In the genomic region with DNA sequence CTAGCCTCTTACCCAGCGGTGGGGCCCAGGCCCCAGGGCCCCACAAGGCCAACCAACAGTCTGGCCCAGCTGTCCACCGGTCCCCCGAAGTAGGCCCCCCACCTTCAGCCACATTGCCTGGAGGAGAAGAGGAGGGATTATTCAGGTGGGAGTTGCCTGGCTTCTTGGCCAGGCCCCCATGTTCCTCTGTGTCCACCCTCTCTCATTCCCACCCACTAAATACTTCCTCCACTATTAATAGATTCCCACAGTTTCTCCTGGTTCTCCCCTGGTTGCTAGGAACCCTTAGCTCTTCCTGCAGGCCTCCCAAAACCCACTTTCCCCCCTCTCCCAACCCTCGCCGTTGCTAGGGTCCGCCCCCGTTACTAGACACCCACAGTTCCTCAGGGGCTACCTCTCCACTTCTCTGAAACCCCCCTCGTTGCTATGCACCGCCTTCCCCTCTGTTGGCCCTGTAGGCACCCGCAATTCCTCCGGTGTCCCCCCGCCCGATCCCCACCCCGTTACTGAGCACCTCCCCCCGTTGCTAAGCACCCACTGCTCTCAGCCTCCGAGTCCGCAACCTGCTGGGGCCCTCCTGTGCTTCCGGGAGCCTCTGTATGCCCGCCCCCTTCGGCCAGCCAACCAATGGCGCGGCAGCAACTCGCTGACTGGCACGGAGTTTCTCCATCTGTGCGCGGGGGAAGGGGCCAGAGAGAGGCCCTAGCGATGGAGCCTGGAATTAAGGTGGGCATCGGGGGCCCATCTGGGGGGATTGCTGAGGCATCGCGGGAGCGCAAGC, we compare ENCODE assay signal across 8 cellular contexts. TPM values are rescaled to one million over a fixed set of nuclear protein-coding genes. Genes with fewer than 3 reads are reported as not detected.
DNase-seq lines count a peak whose midpoint lies in the region; ATAC-seq and TF ChIP-seq lines count a peak whose summit lies in the region.

No MANE protein-coding gene starts in this region.

- intact Hi-C loops in activated CD4-positive, alpha-beta T cell treated with anti-CD3 and anti-CD28 coated beads, Interleukin-2, amount 10 ng/mL, durations not matched to agents 24 days and 14 days (cut with micrococcal nuclease): loop anchor here (1.0 to 10.0 kb wide), 4 partner anchors 23 to 292 kb away; no protein-coding TSS in a partner anchor

- TF ChIP-seq POLR2A in GM19099 (IDR thresholded peaks at IDR 0.05; ENCODE audit: extremely low read depth, insufficient read length, low read depth): peak; percentile 38

- H3K9me3 Mint-ChIP-seq in activated CD4-positive, alpha-beta T cell treated with anti-CD3 and anti-CD28 coated beads, Interleukin-2, amount 10 ng/mL, durations not matched to agents 24 days and 14 days: no peaks in the 10 kb centered on the region

- peak overlapping the region; percentile 90 for H3K4me3 Mint-ChIP-seq in activated CD4-positive, alpha-beta T cell treated with anti-CD3 and anti-CD28 coated beads, Interleukin-2, amount 10 ng/mL, durations not matched to agents 24 days and 14 days

- H3K27me3 Mint-ChIP-seq in activated CD4-positive, alpha-beta T cell treated with anti-CD3 and anti-CD28 coated beads, Interleukin-2, amount 10 ng/mL, durations not matched to agents 24 days and 14 days: no peaks in the 10 kb centered on the region

- H3K27ac Mint-ChIP-seq in activated CD4-positive, alpha-beta T cell treated with anti-CD3 and anti-CD28 coated beads, Interleukin-2, amount 10 ng/mL, durations not matched to agents 24 days and 14 days: peak overlapping the region; percentile 94

- peak; percentile 90 for DNase-seq in AG10803 (ENCODE audit: low read depth)
- peak; percentile 88 for DNase-seq in NCI-H510A treated with DMSO at 0.1 percent for 48 hours (lab: John Stamatoyannopoulos, UW)
- peak; percentile 98 for DNase-seq in activated CD4-positive, alpha-beta T cell treated with anti-CD3 and anti-CD28 coated beads, Interleukin-2, amount 10 ng/mL, durations not matched to agents 24 days and 14 days
- DNase-seq in left kidney (ENCODE audit: low read depth, low spot score): peak; percentile 98
- DNase-seq in stimulated activated CD4-positive, alpha-beta T cell treated with anti-CD3 and anti-CD28 coated beads, Interleukin-1b, Interleukin-23, amount 100 ng/mL, for 24 hours (ENCODE audit: low read depth in 4 of 4, low spot score in 1 of 4): peak; percentile 74 to 90 (median 86)

- 0 out of 2 replicates have a peak, but pooled peaks have one; percentile 4 for TF ChIP-seq CTCF in AG10803 (conservative IDR thresholded peaks at IDR 0.05; ENCODE audit: low read length)

- peak overlapping the region; percentile 97 for H3K27ac ChIP-seq in cingulate gyrus (ENCODE audit: low read depth, low read length)

- H3K36me3 Mint-ChIP-seq in activated CD4-positive, alpha-beta T cell treated with anti-CD3 and anti-CD28 coated beads, Interleukin-2, amount 10 ng/mL, durations not matched to agents 24 days and 14 days (ENCODE audit: low read depth): peaks cover 24% of the 10 kb centered on the region

- H3K4me1 Mint-ChIP-seq in activated CD4-positive, alpha-beta T cell treated with anti-CD3 and anti-CD28 coated beads, Interleukin-2, amount 10 ng/mL, durations not matched to agents 24 days and 14 days: peaks cover 38% of the 10 kb centered on the region

- peak; percentile 52 for ATAC-seq in HG03378 (IDR thresholded peaks at IDR 0.05; ENCODE audit: unreplicated experiment)

- H3K4me3 ChIP-seq in AG10803 (ENCODE audit: low read length): peak overlapping the region; percentile 73

RNA-seq across cellular contexts. Expression of gene COQ8B, which starts 2.0 kb away (rescaled TPM):
- total RNA-seq in activated CD4-positive, alpha-beta T cell treated with anti-CD3 and anti-CD28 coated beads, Interleukin-2, amount 10 ng/mL, durations not matched to agents 24 days and 14 days: 32.5 and 33.4 TPM in 2 replicates

RNA-seq across cellular contexts. Expression of gene ITPKC, which starts 2.2 kb away (rescaled TPM):
- total RNA-seq in activated CD4-positive, alpha-beta T cell treated with anti-CD3 and anti-CD28 coated beads, Interleukin-2, amount 10 ng/mL, durations not matched to agents 24 days and 14 days: 7.7 and 8.6 TPM in 2 replicates

RNA-seq across cellular contexts. Expression of gene NUMBL, which starts 24.3 kb away (rescaled TPM):
- 18.9 and 24.2 TPM in 2 replicates for total RNA-seq in activated CD4-positive, alpha-beta T cell treated with anti-CD3 and anti-CD28 coated beads, Interleukin-2, amount 10 ng/mL, durations not matched to agents 24 days and 14 days

RNA-seq across cellular contexts. Expression of gene ACTMAP, which starts 35.6 kb away (rescaled TPM):
- 8.6 and 9.4 TPM in 2 replicates for total RNA-seq in activated CD4-positive, alpha-beta T cell treated with anti-CD3 and anti-CD28 coated beads, Interleukin-2, amount 10 ng/mL, durations not matched to agents 24 days and 14 days

RNA-seq across cellular contexts. Expression of gene SNRPA, which starts 36.3 kb away (rescaled TPM):
- 268 and 273 TPM in 2 replicates for total RNA-seq in activated CD4-positive, alpha-beta T cell treated with anti-CD3 and anti-CD28 coated beads, Interleukin-2, amount 10 ng/mL, durations not matched to agents 24 days and 14 days

Comparison
In these comparisons a context has a peak if more than half of its experiments do, and no peak if none do; other contexts are left out.
1. Peak in every context shown above with its lines: DNase-seq, ATAC-seq, H3K4me3 ChIP-seq and H3K27ac ChIP-seq.